ENCODE assay signal across 10 cellular contexts in the genomic region with DNA sequence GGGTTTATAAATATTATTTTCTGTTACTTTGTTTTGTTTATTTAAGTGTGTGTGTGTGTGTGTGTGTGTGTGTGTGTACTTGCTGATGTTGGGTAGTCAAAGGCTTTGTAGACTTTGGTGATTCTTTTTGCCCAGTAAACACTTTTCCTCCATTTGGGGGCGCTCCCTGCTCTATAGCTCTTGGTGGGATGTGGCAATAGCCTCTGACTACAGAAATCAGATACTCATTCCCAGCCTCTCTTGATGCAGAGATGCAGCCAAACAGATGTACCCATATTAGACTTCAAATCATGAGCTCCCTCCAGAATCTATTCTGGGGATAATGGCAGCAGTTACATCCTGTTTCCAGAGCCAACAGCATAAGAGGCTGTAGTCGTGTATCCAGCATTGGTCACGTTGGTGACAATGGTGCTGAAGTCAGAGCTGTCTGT. TPM values are rescaled to one million over a fixed set of nuclear protein-coding genes. Genes with fewer than 3 reads are reported as not detected.
DNase-seq lines count a peak whose midpoint lies in the region; ATAC-seq and TF ChIP-seq lines count a peak whose summit lies in the region.
"Had no signal": no experiment of that assay in that cellular context is flagged by ENCODE, and none has a peak within 500 bp of the region (broad histone marks: within the 10 kb centered on the region; RNA-seq: fewer than 3 reads in every experiment).

No MANE protein-coding gene starts in this region.

- intact Hi-C loops in prostate gland (cut with DNase I), result no loop called here

- H3K36me3 ChIP-seq in OCI-LY1 (ENCODE audit: insufficient read depth, low read length), result peaks cover 3% of the 10 kb centered on the region; the same call in 1 of the 2 replicates
- no peaks in the 10 kb centered on the region for H3K36me3 ChIP-seq in neuronal stem cell (replicated peaks in 1 of 2; ENCODE audit: control insufficient read depth in 2 of 2, insufficient read depth in 2 of 2, low read length in 2 of 2)
- no peaks in the 10 kb centered on the region for H3K36me3 ChIP-seq in prostate gland
- H3K36me3 ChIP-seq: gastroesophageal sphincter, ovary had no signal

- H2AFZ ChIP-seq in OCI-LY1 (ENCODE audit: low read length) (no peak overlapping the region), neuronal stem cell (ENCODE audit: low read length) (no peak overlapping the region)

- no peak overlapping the region for H2BK15ac ChIP-seq in neuronal stem cell (ENCODE audit: low read length)

- ATAC-seq in GM21717 (IDR thresholded peaks at IDR 0.05; ENCODE audit: unreplicated experiment) (no peak), HG02763 (IDR thresholded peaks at IDR 0.05; ENCODE audit: unreplicated experiment) (no peak)
- ATAC-seq: gastroesophageal sphincter had no signal

- no peak overlapping the region for H3K23ac ChIP-seq in neuronal stem cell (ENCODE audit: low read depth, low read length, poor library complexity)

- WGBS in neuronal stem cell (ENCODE audit: extremely low coverage in 2 of 2, insufficient read length in 2 of 2, insufficient replicate concordance in 1 of 2), 2 donors, result no CpG with 5 or more reads among the region's 3 CpGs
- WGBS in prostate gland, result 45% methylated on average over 3 of the region's 3 CpGs

- no peak overlapping the region for H2BK12ac ChIP-seq in neuronal stem cell (ENCODE audit: low read length)

- in situ Hi-C loops in GM13977 (cut with MboI; ENCODE audit: low pct_unique_long_range_greater_than_20kb, low sequenced_read_pairs, unreplicated experiment), result no loop called here

- H3K4me2 ChIP-seq in OCI-LY1 (ENCODE audit: low read length), result no peak overlapping the region
- no peak overlapping the region for H3K4me2 ChIP-seq in neuronal stem cell (ENCODE audit: insufficient read depth, low read length, poor library complexity, severe bottlenecking)

- TF ChIP-seq CTCF in GM13977 (IDR thresholded peaks at IDR 0.05; ENCODE audit: extremely low read depth, insufficient read depth, missing control alignments), result peak; percentile 25
- peak; percentile 74 for TF ChIP-seq CTCF in OCI-LY1 (IDR thresholded peaks at IDR 0.05; ENCODE audit: low read length)
- TF ChIP-seq CTCF in epithelial cell of proximal tubule (conservative IDR thresholded peaks at IDR 0.05; ENCODE audit: low read depth, low read length), result peak; percentile 30
- no peak for TF ChIP-seq CTCF in prostate gland (IDR thresholded peaks at IDR 0.05)

- no peaks in the 10 kb centered on the region for H3K79me2 ChIP-seq in OCI-LY1 (ENCODE audit: insufficient read depth, low read length)

- no peak overlapping the region for H4K91ac ChIP-seq in neuronal stem cell (ENCODE audit: low read depth, low read length, poor library complexity)

- no peaks in the 10 kb centered on the region for H4K20me1 ChIP-seq in OCI-LY1 (ENCODE audit: insufficient read depth, low read length)

- H3K18ac ChIP-seq in neuronal stem cell (ENCODE audit: low read length), result no peak overlapping the region

- DNase-seq in GM13977 (ENCODE audit: low spot score) (no peak), epithelial cell of proximal tubule (ENCODE audit: low read depth) (no peak), neuronal stem cell (ENCODE audit: low spot score) (peak; percentile 26), NCI-H187 treated with DMSO at 0.1 percent for 48 hours (lab: John Stamatoyannopoulos, UW) (no peak), prostate gland (ENCODE audit: low spot score) (no peak)

- H2BK5ac ChIP-seq in neuronal stem cell (ENCODE audit: low read length), result no peak overlapping the region

- H3K9me3 ChIP-seq in OCI-LY1 (ENCODE audit: low read length), result peaks cover 7% of the 10 kb centered on the region
- H3K9me3 ChIP-seq in neuronal stem cell (replicated peaks in 1 of 2; ENCODE audit: control insufficient read depth in 2 of 2, insufficient read depth in 1 of 2, low read depth in 1 of 2, low read length in 2 of 2), result peaks cover 1 to 5% of the 10 kb centered on the region in 2 donors
- H3K9me3 ChIP-seq in prostate gland, result no peaks in the 10 kb centered on the region
- H3K9me3 ChIP-seq: gastroesophageal sphincter had no signal

- H2AK5ac ChIP-seq in neuronal stem cell (ENCODE audit: low read depth, low read length), result no peak overlapping the region

- H3K4me1 ChIP-seq in OCI-LY1 (ENCODE audit: insufficient read depth, low read length, severe bottlenecking) (peaks cover 45% of the 10 kb centered on the region), neuronal stem cell (ENCODE audit: control insufficient read depth in 2 of 2, insufficient read depth in 1 of 2, low read depth in 1 of 2, low read length in 2 of 2) (peaks cover 0 to 2% of the 10 kb centered on the region in 2 donors), prostate gland (replicated peaks) (no peaks in the 10 kb centered on the region)
- H3K4me1 ChIP-seq: gastroesophageal sphincter had no signal

- no peak overlapping the region for H4K8ac ChIP-seq in neuronal stem cell (ENCODE audit: low read depth, low read length)

- TF ChIP-seq POLR2A in prostate gland (IDR thresholded peaks at IDR 0.05), result no peak

- no peaks in the 10 kb centered on the region; the same call in 1 of the 2 replicates for H3F3A ChIP-seq in OCI-LY1 (ENCODE audit: insufficient read depth, low read length)

- no peak overlapping the region for H3K14ac ChIP-seq in neuronal stem cell (ENCODE audit: low read length)

- no peak overlapping the region for H3K4ac ChIP-seq in neuronal stem cell (ENCODE audit: low read length)

- H3K79me1 ChIP-seq in neuronal stem cell (ENCODE audit: low read depth, low read length), result no peaks in the 10 kb centered on the region

- H3K9ac ChIP-seq in OCI-LY1 (ENCODE audit: low read length) (no peak overlapping the region), neuronal stem cell (ENCODE audit: low read depth, low read length, poor library complexity) (no peak overlapping the region)

- H3K27me3 ChIP-seq in OCI-LY1 (ENCODE audit: insufficient read depth, low read length) (no peaks in the 10 kb centered on the region), neuronal stem cell (ENCODE audit: control insufficient read depth in 3 of 3, insufficient read depth in 3 of 3, low read depth in 1 of 3, low read length in 3 of 3) (peaks cover 0 to 4% (median 0%) of the 10 kb centered on the region in 3 experiments), prostate gland (replicated peaks; ENCODE audit: insufficient read depth) (no peaks in the 10 kb centered on the region)
- H3K27me3 ChIP-seq: gastroesophageal sphincter, ovary had no signal

- H3K4me3 ChIP-seq in OCI-LY1 (ENCODE audit: low read depth, low read length, poor library complexity, severe bottlenecking), result no peak overlapping the region
- no peak overlapping the region for H3K4me3 ChIP-seq in epithelial cell of proximal tubule (ENCODE audit: low read depth, low read length)
- no peak overlapping the region for H3K4me3 ChIP-seq in neuronal stem cell (ENCODE audit: low read length in 2 of 2)
- H3K4me3 ChIP-seq in prostate gland, result no peak overlapping the region
- H3K4me3 ChIP-seq: gastroesophageal sphincter, ovary had no signal

- H2BK120ac ChIP-seq in neuronal stem cell (ENCODE audit: low read depth, low read length), result no peak overlapping the region

- no peaks in the 10 kb centered on the region for H3K9me2 ChIP-seq in OCI-LY1 (ENCODE audit: low read depth, low read length)

- peak overlapping the region; percentile 99 for H3K27ac ChIP-seq in OCI-LY1 (ENCODE audit: low read depth, low read length, poor library complexity, severe bottlenecking)
- H3K27ac ChIP-seq in neuronal stem cell (replicated peaks; ENCODE audit: low read length), result no peak overlapping the region
- no peak overlapping the region for H3K27ac ChIP-seq in prostate gland
- H3K27ac ChIP-seq: gastroesophageal sphincter, ovary had no signal

RNA-seq across cellular contexts. Expression of a gene that starts 33.4 kb away (rescaled TPM):
- not detected in 2 replicates for total RNA-seq in epithelial cell of proximal tubule
- not detected for polyA plus RNA-seq in neuronal stem cell (2013, experiment 1 of 2)
- polyA plus RNA-seq in neuronal stem cell (2013, experiment 2 of 2), result not detected
- not detected for total RNA-seq in prostate gland
- total RNA-seq: gastroesophageal sphincter, ovary had no signal
- polyA plus RNA-seq: ovary had no signal

RNA-seq across cellular contexts. Expression of a gene that starts 36.0 kb away (rescaled TPM):
- total RNA-seq in epithelial cell of proximal tubule, result 5.4 and 6.5 TPM in 2 replicates
- polyA plus RNA-seq in neuronal stem cell (2013, experiment 1 of 2), result 0.01 TPM
- 0.01 TPM for polyA plus RNA-seq in neuronal stem cell (2013, experiment 2 of 2)
- total RNA-seq in prostate gland, result 10 to 100 TPM in 1 of 2 donors, 1 to 10 TPM in 1; 8.7 to 14.6 TPM

Comparison
In these comparisons a context has a peak if more than half of its experiments do, and no peak if none do; other contexts are left out.
1. CTCF ChIP-seq: peak in GM13977 (single experiment), OCI-LY1 (single experiment) and epithelial cell of proximal tubule (single experiment); none in prostate gland (0 of 4).